Comparison of ENCODE assay signal across 22 cellular contexts in genomic region chr10:117367718-117368117, GRCh38.
"Had no signal": no experiment of that assay in that cellular context is flagged by ENCODE, and none has a peak within 500 bp of the region (broad histone marks: within the 10 kb centered on the region; RNA-seq: fewer than 3 reads in every experiment).

No MANE protein-coding gene starts in this region.

- H3K4me3 Mint-ChIP-seq: activated CD4-positive, alpha-beta T cell treated with anti-CD3 and anti-CD28 coated beads, Interleukin-2, amount 10 ng/mL, durations not matched to agents 7 days and 5 days; activated CD8-positive, alpha-beta memory T cell treated with anti-CD3 and anti-CD28 coated beads, Interleukin-2, amount 10 ng/mL, durations not matched to agents 7 days and 5 days; activated CD8-positive, alpha-beta T cell treated with anti-CD3 and anti-CD28 coated beads for 36 hours; activated naive CD8-positive, alpha-beta T cell treated with anti-CD3 and anti-CD28 coated beads, Interleukin-2, amount 50 U/mL, for 24 hours; activated T-helper 1 cell treated with anti-CD3 and anti-CD28 coated beads, Interleukin-12 subunit alpha, Interleukin-12 subunit beta, Interleukin-2, Interleukin-4 antibody, amounts not matched to agents 30 ng/mL and 10 ng/mL and 1 ng/mL, durations not matched to agents 14 hours and 24 hours and 36 hours; neural progenitor cell; stimulated activated naive CD8-positive, alpha-beta T cell treated with anti-CD3 and anti-CD28 coated beads, Interleukin-15, Interleukin-2, amounts not matched to agents 100 ng/mL and 50 ng/mL, for 24 hours had no signal

- H3K9me3 Mint-ChIP-seq: activated CD4-positive, alpha-beta T cell treated with anti-CD3 and anti-CD28 coated beads, Interleukin-2, amount 10 ng/mL, durations not matched to agents 7 days and 5 days; activated CD8-positive, alpha-beta T cell treated with anti-CD3 and anti-CD28 coated beads for 36 hours; activated naive CD8-positive, alpha-beta T cell treated with anti-CD3 and anti-CD28 coated beads, Interleukin-2, amount 50 U/mL, for 24 hours; activated T-helper 1 cell treated with anti-CD3 and anti-CD28 coated beads, Interleukin-12 subunit alpha, Interleukin-12 subunit beta, Interleukin-2, Interleukin-4 antibody, amounts not matched to agents 30 ng/mL and 10 ng/mL and 1 ng/mL, durations not matched to agents 14 hours and 24 hours and 36 hours; naive thymus-derived CD8-positive, alpha-beta T cell; neural progenitor cell; stimulated activated naive CD8-positive, alpha-beta T cell treated with anti-CD3 and anti-CD28 coated beads, Interleukin-15, Interleukin-2, amounts not matched to agents 100 ng/mL and 50 ng/mL, for 24 hours had no signal

- ATAC-seq: activated CD8-positive, alpha-beta memory T cell treated with anti-CD3 and anti-CD28 coated beads, Interleukin-2, amount 10 ng/mL, durations not matched to agents 7 days and 5 days; activated CD8-positive, alpha-beta T cell treated with anti-CD3 and anti-CD28 coated beads for 36 hours; activated naive CD8-positive, alpha-beta T cell treated with anti-CD3 and anti-CD28 coated beads, Interleukin-2, amount 50 U/mL, for 24 hours; heart left ventricle; left cardiac atrium; naive thymus-derived CD8-positive, alpha-beta T cell; right cardiac atrium had no signal

- H3K9me3 ChIP-seq: heart left ventricle, lower lobe of right lung, suprapubic skin, tibial nerve had no signal

- H3K27me3 Mint-ChIP-seq: activated CD4-positive, alpha-beta T cell treated with anti-CD3 and anti-CD28 coated beads, Interleukin-2, amount 10 ng/mL, durations not matched to agents 7 days and 5 days; activated CD8-positive, alpha-beta memory T cell treated with anti-CD3 and anti-CD28 coated beads, Interleukin-2, amount 10 ng/mL, durations not matched to agents 7 days and 5 days; activated CD8-positive, alpha-beta T cell treated with anti-CD3 and anti-CD28 coated beads for 36 hours; activated naive CD8-positive, alpha-beta T cell treated with anti-CD3 and anti-CD28 coated beads, Interleukin-2, amount 50 U/mL, for 24 hours; naive thymus-derived CD8-positive, alpha-beta T cell; stimulated activated naive CD8-positive, alpha-beta T cell treated with anti-CD3 and anti-CD28 coated beads, Interleukin-15, Interleukin-2, amounts not matched to agents 100 ng/mL and 50 ng/mL, for 24 hours had no signal

- DNase-seq: activated CD4-positive, alpha-beta T cell treated with anti-CD3 and anti-CD28 coated beads, Interleukin-2, amount 10 ng/mL, durations not matched to agents 7 days and 5 days; activated CD4-positive, CD25-positive, alpha-beta regulatory T cell treated with anti-CD3 and anti-CD28 coated beads, Interleukin-2, amount 50 U/mL, for 72 hours; activated CD8-positive, alpha-beta memory T cell treated with anti-CD3 and anti-CD28 coated beads, Interleukin-2, amount 10 ng/mL, durations not matched to agents 7 days and 5 days; activated CD8-positive, alpha-beta T cell treated with anti-CD3 and anti-CD28 coated beads for 36 hours; activated gamma-delta T cell; activated naive CD4-positive, alpha-beta T cell treated with anti-CD3 and anti-CD28 coated beads, Interleukin-2, amount 50 U/mL, for 16 hours; activated naive CD8-positive, alpha-beta T cell treated with anti-CD3 and anti-CD28 coated beads, Interleukin-2, amount 50 U/mL, for 24 hours; heart left ventricle; islet precursor cell; left cardiac atrium; lower lobe of right lung; mesendoderm; naive thymus-derived CD8-positive, alpha-beta T cell; right cardiac atrium; stimulated activated CD4-positive, alpha-beta T cell treated with anti-CD3 and anti-CD28 coated beads, Interleukin-1b, Interleukin-23, amount 100 ng/mL, for 48 hours; WERI-Rb-1 had no signal

- H3K36me3 ChIP-seq: cardiac muscle cell, heart left ventricle, lower lobe of right lung, neural progenitor cell, suprapubic skin, tibial nerve had no signal

- H3K27me3 ChIP-seq: cardiac muscle cell, heart left ventricle, neural progenitor cell, suprapubic skin, tibial nerve had no signal

- H3K27ac ChIP-seq: cardiac muscle cell, heart left ventricle, lower lobe of right lung, neural progenitor cell, suprapubic skin, tibial nerve, WERI-Rb-1 had no signal

- H3K4me3 ChIP-seq: cardiac muscle cell, heart left ventricle, lower lobe of right lung, neural progenitor cell, suprapubic skin, tibial nerve had no signal

- H3K27ac Mint-ChIP-seq: activated CD4-positive, alpha-beta T cell treated with anti-CD3 and anti-CD28 coated beads, Interleukin-2, amount 10 ng/mL, durations not matched to agents 7 days and 5 days; activated CD8-positive, alpha-beta memory T cell treated with anti-CD3 and anti-CD28 coated beads, Interleukin-2, amount 10 ng/mL, durations not matched to agents 7 days and 5 days; activated CD8-positive, alpha-beta T cell treated with anti-CD3 and anti-CD28 coated beads for 36 hours; activated naive CD8-positive, alpha-beta T cell treated with anti-CD3 and anti-CD28 coated beads, Interleukin-2, amount 50 U/mL, for 24 hours; activated T-helper 1 cell treated with anti-CD3 and anti-CD28 coated beads, Interleukin-12 subunit alpha, Interleukin-12 subunit beta, Interleukin-2, Interleukin-4 antibody, amounts not matched to agents 30 ng/mL and 10 ng/mL and 1 ng/mL, durations not matched to agents 14 hours and 24 hours and 36 hours; neural progenitor cell; stimulated activated naive CD8-positive, alpha-beta T cell treated with anti-CD3 and anti-CD28 coated beads, Interleukin-15, Interleukin-2, amounts not matched to agents 100 ng/mL and 50 ng/mL, for 24 hours had no signal
